In genomic region chr7:37342170-37342569, GRCh38 we compare ENCODE assay signal across 10 cellular contexts.
DNase-seq lines count a peak whose midpoint lies in the region; ATAC-seq and TF ChIP-seq lines count a peak whose summit lies in the region.
"Had no signal": no experiment of that assay in that cellular context is flagged by ENCODE, and none has a peak within 500 bp of the region (broad histone marks: within the 10 kb centered on the region; RNA-seq: fewer than 3 reads in every experiment).

No MANE protein-coding gene starts in this region.

- H3K27me3 Mint-ChIP-seq in activated CD4-positive, alpha-beta T cell treated with anti-CD3 and anti-CD28 coated beads for 36 hours, result no peaks in the 10 kb centered on the region

- CTCF ChIA-PET in activated CD4-positive, alpha-beta T cell treated with anti-CD3 and anti-CD28 coated beads for 36 hours (lab: Charles Lee), result interaction anchor here (0.9 to 5.8 kb wide), 12 partner anchors 11 to 172 kb away, joined by 3 to 50 read pairs (median 3); no protein-coding TSS in a partner anchor
- CTCF ChIA-PET in PC-9 (lab: Charles Lee), result interaction anchor here (0.7 kb wide), 1 partner anchor 524 kb away, joined by 13 read pairs; no protein-coding TSS in a partner anchor

- intact Hi-C loops in activated CD4-positive, alpha-beta T cell treated with anti-CD3 and anti-CD28 coated beads for 36 hours (cut with DNase I, micrococcal nuclease), result loop anchor here (1.0 to 10.0 kb wide), 7 partner anchors 11 to 1003 kb away; no protein-coding TSS in a partner anchor
- intact Hi-C loops in PC-9 (cut with micrococcal nuclease; ENCODE audit: unreplicated experiment), result no loop called here

- peak overlapping the region; percentile 95 for H3K27ac Mint-ChIP-seq in activated CD4-positive, alpha-beta T cell treated with anti-CD3 and anti-CD28 coated beads for 36 hours

- peaks cover 51% of the 10 kb centered on the region for H3K36me3 Mint-ChIP-seq in activated CD4-positive, alpha-beta T cell treated with anti-CD3 and anti-CD28 coated beads for 36 hours (ENCODE audit: low read depth)

- H3K9me3 Mint-ChIP-seq in activated CD4-positive, alpha-beta T cell treated with anti-CD3 and anti-CD28 coated beads for 36 hours (ENCODE audit: low read depth), result peaks cover 4% of the 10 kb centered on the region

- BruUV-seq in PC-9 (replicated peaks; lab: Mats Ljungman, UMichigan), result TSS peak; percentile 41

- no peaks in the 10 kb centered on the region for H3F3A ChIP-seq in PC-9 (ENCODE audit: insufficient read depth, low read depth)

- H3K4me3 Mint-ChIP-seq in activated CD4-positive, alpha-beta T cell treated with anti-CD3 and anti-CD28 coated beads for 36 hours, result peak overlapping the region; percentile 89

- peak overlapping the region; percentile 22; the same call in 1 of the 2 replicates for H3K4me3 ChIP-seq in PC-9
- H3K4me3 ChIP-seq in effector memory CD4-positive, alpha-beta T cell (ENCODE audit: insufficient read depth, low read depth, low read length, poor library complexity, severe bottlenecking), result peak overlapping the region; percentile 63
- H3K4me3 ChIP-seq: cardiac muscle cell had no signal

- no peak for TF ChIP-seq CTCF in PC-9 (conservative IDR thresholded peaks at IDR 0.05)

- no peaks in the 10 kb centered on the region for H3K9me2 ChIP-seq in PC-9 (ENCODE audit: insufficient read depth)

- H3K27me3 ChIP-seq in PC-9 (ENCODE audit: insufficient read depth, low read depth), result peaks cover 4% of the 10 kb centered on the region; the same call in 1 of the 2 replicates
- H3K27me3 ChIP-seq in effector memory CD4-positive, alpha-beta T cell (replicated peaks; ENCODE audit: control insufficient read depth, insufficient read depth, low read length, poor library complexity, severe bottlenecking), result no peaks in the 10 kb centered on the region
- H3K27me3 ChIP-seq: cardiac muscle cell had no signal

- no peak overlapping the region for H2AFZ ChIP-seq in PC-9

- ATAC-seq in activated CD4-positive, alpha-beta T cell treated with anti-CD3 and anti-CD28 coated beads for 36 hours, result no peak
- ATAC-seq in HG03196 (IDR thresholded peaks at IDR 0.05; ENCODE audit: unreplicated experiment), result no peak

- H3K27ac ChIP-seq in PC-9, result no peak overlapping the region
- peak overlapping the region; percentile 68 for H3K27ac ChIP-seq in effector memory CD4-positive, alpha-beta T cell (ENCODE audit: insufficient read depth, low read length, poor library complexity, severe bottlenecking)
- H3K27ac ChIP-seq in substantia nigra (ENCODE audit: low read depth, low read length, poor library complexity, severe bottlenecking), result peak overlapping the region; percentile 59

- no peaks in the 10 kb centered on the region for H3K9me3 ChIP-seq in PC-9 (ENCODE audit: insufficient read depth, low read depth)
- no peaks in the 10 kb centered on the region for H3K9me3 ChIP-seq in effector memory CD4-positive, alpha-beta T cell (ENCODE audit: control insufficient read depth, low read length)

- no peaks in the 10 kb centered on the region for H4K20me1 ChIP-seq in PC-9 (ENCODE audit: insufficient read depth)

- DNase-seq in activated CD4-positive, alpha-beta T cell treated with anti-CD3 and anti-CD28 coated beads for 36 hours, result peak; percentile 22
- no peak for DNase-seq in activated CD4-positive, alpha-beta T cell treated with anti-CD3 and anti-CD28 coated beads for 4 hours
- DNase-seq in PC-9 (no peak), substantia nigra (lab: John Stamatoyannopoulos, UW) (peak in 2 of 49 donors; percentile 5 to 16), NCI-H345 (lab: John Stamatoyannopoulos, UW) (no peak), NCI-H1694 (lab: John Stamatoyannopoulos, UW) (no peak)
- no peak for DNase-seq in effector memory CD4-positive, alpha-beta T cell
- DNase-seq: NCI-H2029 treated with DMSO at 0.1 percent for 48 hours had no signal

- H3K4me1 ChIP-seq in PC-9 (replicated peaks; ENCODE audit: insufficient read depth), result no peaks in the 10 kb centered on the region
- H3K4me1 ChIP-seq in effector memory CD4-positive, alpha-beta T cell (ENCODE audit: control insufficient read depth, insufficient read depth, low read length, poor library complexity, severe bottlenecking), result peaks cover 24% of the 10 kb centered on the region

- H3K4me1 Mint-ChIP-seq in activated CD4-positive, alpha-beta T cell treated with anti-CD3 and anti-CD28 coated beads for 36 hours, result peaks cover 78% of the 10 kb centered on the region

- H3K4me2 ChIP-seq in PC-9, result peak overlapping the region; percentile 35; the same call in 1 of the 2 replicates

- H3K36me3 ChIP-seq in PC-9 (ENCODE audit: low read depth), result no peaks in the 10 kb centered on the region
- peaks cover 8% of the 10 kb centered on the region for H3K36me3 ChIP-seq in effector memory CD4-positive, alpha-beta T cell (ENCODE audit: control insufficient read depth, insufficient read depth, low read length)
- H3K36me3 ChIP-seq: cardiac muscle cell had no signal

- POLR2A ChIA-PET in activated CD4-positive, alpha-beta T cell treated with anti-CD3 and anti-CD28 coated beads for 36 hours (lab: Charles Lee), result interaction anchor here (1.2 to 2.3 kb wide), 4 partner anchors 9 to 105 kb away, joined by 3 to 18 read pairs (median 4); no protein-coding TSS in a partner anchor
- POLR2A ChIA-PET in PC-9 (lab: Charles Lee; ENCODE audit: unreplicated experiment), result no interaction called here

- H3K79me2 ChIP-seq in PC-9 (ENCODE audit: low read depth), result no peaks in the 10 kb centered on the region
